9 cellular contexts compared by ENCODE assay signal in the genomic region with DNA sequence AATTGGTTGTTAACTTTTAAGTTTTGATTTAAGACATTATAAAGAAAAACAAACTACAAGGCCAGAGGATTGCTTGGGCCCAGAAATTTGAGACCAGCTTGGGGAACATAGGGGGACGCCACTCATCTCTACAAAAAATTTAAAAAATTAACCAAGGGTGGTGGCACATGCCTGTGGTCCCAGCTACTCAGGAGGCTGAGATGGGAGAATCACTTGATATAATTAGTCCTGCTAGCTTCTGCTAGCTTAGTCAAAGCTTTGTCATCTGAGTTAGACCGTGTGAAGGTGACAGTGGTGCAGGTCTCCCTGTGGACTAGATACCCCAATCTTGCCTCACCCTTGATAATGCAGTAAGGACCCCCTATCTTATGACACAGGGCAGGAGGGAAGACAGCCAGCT. TPM values are rescaled to one million over a fixed set of nuclear protein-coding genes. Genes with fewer than 3 reads are reported as not detected.
"Had no signal": no experiment of that assay in that cellular context is flagged by ENCODE, and none has a peak within 500 bp of the region (broad histone marks: within the 10 kb centered on the region; RNA-seq: fewer than 3 reads in every experiment).

No MANE protein-coding gene starts in this region.

- H2AFZ ChIP-seq: GM23338 had no signal

- FAIRE-seq: HTR-8/SVneo, K562 had no signal

- DNase-seq: H7, HFFc6, IMR-90 had no signal

- H3K9me3 ChIP-seq: HAP-1 had no signal

- ATAC-seq: GM23338, HCT116, K562 had no signal

- H3K4me1 ChIP-seq: HAP-1 had no signal

- H3K36me3 ChIP-seq: HAP-1 had no signal

- H3K4me2 ChIP-seq: GM23338 had no signal

- H3K4me3 ChIP-seq: GM23338, HAP-1, K562 had no signal

RNA-seq across cellular contexts. Expression of a gene that starts 6.0 kb away (rescaled TPM):
- total RNA-seq: HT-29 had no signal
